ENCODE assay signal across 13 cellular contexts in the genomic region with DNA sequence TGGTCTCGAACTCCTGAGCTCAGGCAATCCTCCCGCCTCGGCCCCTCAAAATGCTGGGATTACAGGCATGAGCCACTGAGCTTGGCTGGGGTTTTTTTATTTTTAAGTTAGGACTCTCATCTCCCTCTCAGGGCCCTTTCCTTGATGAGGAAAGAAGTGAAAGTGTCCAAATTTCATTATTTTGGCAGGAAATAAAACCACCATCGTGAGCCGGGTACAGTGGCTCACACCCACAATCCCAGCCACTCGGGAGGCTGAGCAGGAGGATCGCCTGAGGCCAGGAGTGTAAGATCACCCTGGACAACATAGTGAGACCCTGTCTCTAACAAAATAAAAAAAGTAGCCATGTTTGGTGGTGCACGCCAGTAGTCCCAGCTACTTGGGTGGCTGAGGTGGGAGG.
"Had no signal": no experiment of that assay in that cellular context is flagged by ENCODE, and none has a peak within 500 bp of the region (broad histone marks: within the 10 kb centered on the region; RNA-seq: fewer than 3 reads in every experiment).

No MANE protein-coding gene starts in this region.

- DNase-seq: effector memory CD4-positive, alpha-beta T cell; hippocampal formation; kidney glomerular epithelial cell; natural killer cell; ovary; right cardiac atrium; stimulated activated CD4-positive, alpha-beta T cell treated with anti-CD3 and anti-CD28 coated beads, Interleukin-12 subunit alpha, Interleukin-12 subunit beta, amount 100 ng/mL, for 4 hours; stimulated activated naive CD4-positive, alpha-beta T cell; stomach; substantia nigra; transverse colon had no signal

- H3K9me3 ChIP-seq: ovary, stomach, thoracic aorta, transverse colon had no signal

- H3K4me1 ChIP-seq: stomach, transverse colon had no signal

- H3K27me3 ChIP-seq: ovary, transverse colon had no signal

- ATAC-seq: esophagus mucosa, natural killer cell had no signal

- H3K4me3 ChIP-seq: ovary, stomach, thoracic aorta, transverse colon had no signal

- H3K27ac ChIP-seq: ovary, stomach, thoracic aorta, transverse colon had no signal

- H3K36me3 ChIP-seq: ovary, stomach, thoracic aorta, transverse colon had no signal
